In the genomic region with DNA sequence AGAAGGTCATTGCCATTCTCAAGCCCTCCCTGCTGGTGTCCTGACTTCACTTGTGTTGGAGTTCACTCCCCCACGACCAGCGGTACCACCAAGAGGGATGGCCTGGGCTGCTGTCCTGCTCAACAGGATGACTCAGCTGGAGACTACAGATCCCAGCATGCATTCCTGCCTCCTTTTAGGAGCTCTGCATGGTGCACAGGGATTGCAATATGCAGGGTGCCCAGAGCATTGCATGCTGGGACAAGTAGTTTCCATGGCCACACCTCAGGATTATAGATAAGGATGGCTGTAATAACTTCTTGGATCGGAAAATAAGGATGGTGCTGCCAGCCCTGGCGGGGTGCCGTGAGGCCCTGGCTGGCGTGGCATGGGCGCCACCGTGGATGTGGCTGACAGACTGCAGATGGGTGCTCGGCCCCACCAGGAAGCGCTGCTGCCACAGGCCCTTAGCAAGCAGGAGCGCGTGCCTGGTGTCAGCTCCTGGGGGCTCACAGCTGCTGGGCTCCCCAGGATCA, we compare ENCODE assay signal across 12 cellular contexts.
A peak's percentile ranks its signal among the peaks of the same experiment; 100 is the strongest.
DNase-seq lines count a peak whose midpoint lies in the region; ATAC-seq and TF ChIP-seq lines count a peak whose summit lies in the region.
"Had no signal": no experiment of that assay in that cellular context is flagged by ENCODE, and none has a peak within 500 bp of the region (broad histone marks: within the 10 kb centered on the region; RNA-seq: fewer than 3 reads in every experiment).

No MANE protein-coding gene starts in this region.

- POLR2A ChIA-PET in T-cell (lab: Charles Lee) = no interaction called here

- H3K27me3 Mint-ChIP-seq in T-cell = no peaks in the 10 kb centered on the region
- H3K27me3 Mint-ChIP-seq: activated CD4-positive, alpha-beta memory T cell treated with anti-CD3 and anti-CD28 coated beads, Interleukin-2, amount 10 ng/mL, durations not matched to agents 7 days and 5 days; B cell; dendritic cell treated with granulocyte-macrophage colony-stimulating factor and Interleukin-4, amounts not matched to agents 40 ng/mL and 50 ng/mL, for 4 days had no signal

- WGBS in suprapubic skin = 59% methylated on average over 8 of the region's 12 CpGs

- H3K36me3 Mint-ChIP-seq in T-cell = peaks cover 3% of the 10 kb centered on the region

- intact Hi-C loops in cardiac septum (cut with DNase I) = loop anchor here (5.0 kb wide), 2 partner anchors 129 to 221 kb away; no protein-coding TSS in a partner anchor

- H3K4me3 Mint-ChIP-seq in T-cell = no peak overlapping the region
- H3K4me3 Mint-ChIP-seq: activated CD4-positive, alpha-beta memory T cell treated with anti-CD3 and anti-CD28 coated beads, Interleukin-2, amount 10 ng/mL, durations not matched to agents 7 days and 5 days; B cell; dendritic cell treated with granulocyte-macrophage colony-stimulating factor and Interleukin-4, amounts not matched to agents 40 ng/mL and 50 ng/mL, for 4 days had no signal

- no peak for TF ChIP-seq EP300 in suprapubic skin (IDR thresholded peaks at IDR 0.05)

- no peak for TF ChIP-seq POLR2A in suprapubic skin (IDR thresholded peaks at IDR 0.05)

- no peaks in the 10 kb centered on the region for H3K27me3 ChIP-seq in suprapubic skin

- peak overlapping the region; percentile 31 for H3K27ac ChIP-seq in suprapubic skin

- H3K4me1 Mint-ChIP-seq in T-cell = no peaks in the 10 kb centered on the region
- H3K4me1 Mint-ChIP-seq: activated CD4-positive, alpha-beta memory T cell treated with anti-CD3 and anti-CD28 coated beads, Interleukin-2, amount 10 ng/mL, durations not matched to agents 7 days and 5 days; B cell had no signal

- no peaks in the 10 kb centered on the region for H3K9me3 Mint-ChIP-seq in T-cell
- H3K9me3 Mint-ChIP-seq: activated CD4-positive, alpha-beta memory T cell treated with anti-CD3 and anti-CD28 coated beads, Interleukin-2, amount 10 ng/mL, durations not matched to agents 7 days and 5 days; dendritic cell treated with granulocyte-macrophage colony-stimulating factor and Interleukin-4, amounts not matched to agents 40 ng/mL and 50 ng/mL, for 4 days had no signal

- peaks cover 51% of the 10 kb centered on the region for H3K4me1 ChIP-seq in suprapubic skin

- TF ChIP-seq CTCF in suprapubic skin (IDR thresholded peaks at IDR 0.05) = no peak

- no peak overlapping the region for H3K27ac Mint-ChIP-seq in T-cell
- H3K27ac Mint-ChIP-seq: activated CD4-positive, alpha-beta memory T cell treated with anti-CD3 and anti-CD28 coated beads, Interleukin-2, amount 10 ng/mL, durations not matched to agents 7 days and 5 days; B cell; dendritic cell treated with granulocyte-macrophage colony-stimulating factor and Interleukin-4, amounts not matched to agents 40 ng/mL and 50 ng/mL, for 4 days had no signal

- peaks cover 36% of the 10 kb centered on the region for H3K36me3 ChIP-seq in suprapubic skin

- H3K4me3 ChIP-seq in suprapubic skin = no peak overlapping the region

- CTCF ChIA-PET in T-cell (lab: Charles Lee) = no interaction called here

- H3K9me3 ChIP-seq in suprapubic skin = no peaks in the 10 kb centered on the region

- no peak for ATAC-seq in T-cell (replicated peaks in 1 of 4)

- peak; percentile 9 to 41 for DNase-seq in NCI-H446 (lab: John Stamatoyannopoulos, UW)
- no peak for DNase-seq in NCI-H446 treated with DMSO at 0.1 percent for 48 hours (lab: John Stamatoyannopoulos, UW)
- peak; percentile 28 for DNase-seq in SW480 (ENCODE audit: low spot score)
- peak; percentile 85 for DNase-seq in cardiac septum (ENCODE audit: low spot score)
- DNase-seq in suprapubic skin (ENCODE audit: low spot score in 2 of 2) = no peak
- no peak for DNase-seq in T-cell
- no peak for DNase-seq in NCI-H510A treated with DMSO at 0.1 percent for 48 hours (lab: John Stamatoyannopoulos, UW)
- DNase-seq in NOMO-1 treated with dmso at 0.1 percent for 144 hours (lab: John Stamatoyannopoulos, UW; ENCODE audit: unreplicated experiment) = no peak
- DNase-seq: activated CD4-positive, alpha-beta memory T cell treated with anti-CD3 and anti-CD28 coated beads, Interleukin-2, amount 10 ng/mL, durations not matched to agents 7 days and 5 days; NCI-H524 treated with DMSO at 0.1 percent for 48 hours had no signal

Comparison
In these comparisons a context has a peak if more than half of its experiments do, and no peak if none do; other contexts are left out.
1. DNase-seq: peak in NCI-H446 (2 of 2), SW480 (single experiment) and cardiac septum (single experiment); none in NCI-H446 treated with DMSO at 0.1 percent for 48 hours (single experiment), suprapubic skin (0 of 2), T-cell (0 of 34), NCI-H510A treated with DMSO at 0.1 percent for 48 hours (single experiment) and NOMO-1 treated with dmso at 0.1 percent for 144 hours (single experiment).